Comparison of ENCODE assay signal across 9 cellular contexts in genomic region chr3:106130384-106131084, GRCh38.
DNase-seq lines count a peak whose midpoint lies in the region; ATAC-seq and TF ChIP-seq lines count a peak whose summit lies in the region.
"Had no signal": no experiment of that assay in that cellular context is flagged by ENCODE, and none has a peak within 500 bp of the region (broad histone marks: within the 10 kb centered on the region; RNA-seq: fewer than 3 reads in every experiment).

No MANE protein-coding gene starts in this region.

- peak; percentile 59 for ATAC-seq in GM23338
- peak; percentile 42; the same call in 1 of the 3 replicates for ATAC-seq in RWPE2 (ENCODE audit: low read depth)
- no peak for ATAC-seq in naive thymus-derived CD8-positive, alpha-beta T cell
- ATAC-seq: Panc1 had no signal

- H3K27me3 ChIP-seq in GM23338 (ENCODE audit: insufficient read depth) (no peaks in the 10 kb centered on the region), RWPE2 (ENCODE audit: insufficient read depth, poor library complexity, severe bottlenecking) (no peaks in the 10 kb centered on the region), fibroblast of lung (ENCODE audit: control insufficient read depth, insufficient read depth, low read length) (no peaks in the 10 kb centered on the region), ovary (no peaks in the 10 kb centered on the region)

- H2AFZ ChIP-seq in GM23338 (peak overlapping the region; percentile 85; the same call in 1 of the 2 replicates), fibroblast of lung (ENCODE audit: low read length) (no peak overlapping the region)

- H3K36me3 ChIP-seq in GM23338 (ENCODE audit: insufficient read depth) (no peaks in the 10 kb centered on the region), RWPE2 (ENCODE audit: low read depth) (no peaks in the 10 kb centered on the region), fibroblast of lung (ENCODE audit: control insufficient read depth, insufficient read depth, low read length) (no peaks in the 10 kb centered on the region), ovary (no peaks in the 10 kb centered on the region)

- H3F3A ChIP-seq in GM23338 (replicated peaks; ENCODE audit: low read depth) = no peaks in the 10 kb centered on the region

- H3K9ac ChIP-seq in fibroblast of lung (ENCODE audit: insufficient read depth, low read length) = no peak overlapping the region

- TF ChIP-seq POLR2A in ovary (IDR thresholded peaks at IDR 0.05) = no peak

- no peak for TF ChIP-seq EP300 in ovary (IDR thresholded peaks at IDR 0.05)

- H3K4me1 ChIP-seq in GM23338 (ENCODE audit: insufficient read depth) (peaks cover 4% of the 10 kb centered on the region; the same call in 1 of the 2 replicates), RWPE2 (ENCODE audit: insufficient read depth, poor library complexity, severe bottlenecking) (peaks cover 6% of the 10 kb centered on the region), fibroblast of lung (ENCODE audit: control insufficient read depth, extremely low read depth, insufficient read depth, low read length) (peaks cover 6% of the 10 kb centered on the region), ovary (ENCODE audit: insufficient read depth) (peaks cover 7% of the 10 kb centered on the region)

- H3K4me2 ChIP-seq in GM23338 = no peak overlapping the region
- peak overlapping the region; percentile 70 for H3K4me2 ChIP-seq in fibroblast of lung (ENCODE audit: extremely low read depth, insufficient read depth, low read length)

- no peak for TF ChIP-seq CTCF in GM23338 (conservative IDR thresholded peaks at IDR 0.05; ENCODE audit: low read depth in 2 of 2)
- no peak for TF ChIP-seq CTCF in RWPE2 (IDR thresholded peaks at IDR 0.05; ENCODE audit: poor library complexity, severe bottlenecking)
- no peak for TF ChIP-seq CTCF in fibroblast of lung (conservative IDR thresholded peaks at IDR 0.05 in 1 of 2, IDR thresholded peaks at IDR 0.05 in 1 of 2; ENCODE audit: low read depth in 1 of 2, low read length in 2 of 2)
- no peak for TF ChIP-seq CTCF in osteocyte (IDR thresholded peaks at IDR 0.05)
- TF ChIP-seq CTCF in ovary (IDR thresholded peaks at IDR 0.05) = no peak

- peak; percentile 3 for DNase-seq in GM23338 (ENCODE audit: low spot score)
- no peak for DNase-seq in RWPE2 (ENCODE audit: low spot score)
- DNase-seq in fibroblast of lung (ENCODE audit: low read depth in 2 of 2) = peak; percentile 80 to 93
- no peak for DNase-seq in osteocyte (ENCODE audit: extremely low spot score, unreplicated experiment)
- DNase-seq in naive thymus-derived CD8-positive, alpha-beta T cell = no peak
- no peak for DNase-seq in ovary
- no peak for DNase-seq in NCI-H1417 (lab: John Stamatoyannopoulos, UW)
- DNase-seq: activated effector memory CD4-positive, alpha-beta T cell treated with Interleukin-2 at 50 U/mL for 16 hours had no signal

- H3K36me3 Mint-ChIP-seq in GM23338 (ENCODE audit: low read depth) (peaks cover 4% of the 10 kb centered on the region; the same call in 1 of the 3 replicates), osteocyte (ENCODE audit: unreplicated experiment) (no peaks in the 10 kb centered on the region)
- no peaks in the 10 kb centered on the region for H3K36me3 Mint-ChIP-seq in naive thymus-derived CD8-positive, alpha-beta T cell

- intact Hi-C loops in ovary (cut with DNase I) = no loop called here

- H3K79me2 ChIP-seq in GM23338 (replicated peaks; ENCODE audit: insufficient read depth) = no peaks in the 10 kb centered on the region
- H3K79me2 ChIP-seq in fibroblast of lung (ENCODE audit: control insufficient read depth, insufficient read depth, low read length) = no peaks in the 10 kb centered on the region

- H3K9me3 ChIP-seq in RWPE2 (ENCODE audit: severe bottlenecking) (no peaks in the 10 kb centered on the region), fibroblast of lung (ENCODE audit: control insufficient read depth, insufficient read depth, low read depth, low read length) (no peaks in the 10 kb centered on the region), ovary (no peaks in the 10 kb centered on the region)

- peaks cover 3% of the 10 kb centered on the region for H3K27me3 Mint-ChIP-seq in GM23338 (ENCODE audit: insufficient read depth, low read depth, poor library complexity)
- H3K27me3 Mint-ChIP-seq in osteocyte (ENCODE audit: unreplicated experiment) = no peaks in the 10 kb centered on the region
- H3K27me3 Mint-ChIP-seq in naive thymus-derived CD8-positive, alpha-beta T cell = no peaks in the 10 kb centered on the region

- H3K4me3 Mint-ChIP-seq in GM23338 (no peak overlapping the region), osteocyte (ENCODE audit: unreplicated experiment) (peak overlapping the region; percentile 37)
- no peak overlapping the region for H3K4me3 Mint-ChIP-seq in naive thymus-derived CD8-positive, alpha-beta T cell

- no peak overlapping the region for H3K4me3 ChIP-seq in GM23338
- H3K4me3 ChIP-seq in RWPE2 (ENCODE audit: severe bottlenecking) = no peak overlapping the region
- no peak overlapping the region for H3K4me3 ChIP-seq in fibroblast of lung (replicated peaks in 1 of 4; ENCODE audit: control extremely low read depth in 1 of 4, insufficient read depth in 1 of 4, low read depth in 3 of 4, low read length in 4 of 4)
- H3K4me3 ChIP-seq in ovary = no peak overlapping the region

- H3K4me1 Mint-ChIP-seq in GM23338 (peaks cover 7% of the 10 kb centered on the region; the same call in 2 of the 3 replicates), osteocyte (ENCODE audit: unreplicated experiment) (peaks cover 53% of the 10 kb centered on the region)
- peaks cover 0 to 6% (median 3%) of the 10 kb centered on the region in 4 donors for H3K4me1 Mint-ChIP-seq in naive thymus-derived CD8-positive, alpha-beta T cell

- POLR2A ChIA-PET in naive thymus-derived CD8-positive, alpha-beta T cell (lab: Charles Lee) = no interaction called here

- H3K9me2 ChIP-seq in GM23338 (ENCODE audit: insufficient read depth) = peaks cover 6% of the 10 kb centered on the region; the same call in 1 of the 2 replicates

- H3K27ac Mint-ChIP-seq in GM23338 (peak overlapping the region; percentile 41; the same call in 1 of the 2 replicates), osteocyte (ENCODE audit: unreplicated experiment) (peak overlapping the region; percentile 84)
- H3K27ac Mint-ChIP-seq in naive thymus-derived CD8-positive, alpha-beta T cell = peak overlapping the region in 2 of 10 donors; percentile 21 to 32

- 3 to 13% (median 6%) methylated on average over 1 of the region's 1 CpG for WGBS in ovary, 3 donors

- no peak overlapping the region for H3K27ac ChIP-seq in GM23338 (ENCODE audit: low read depth)
- no peak overlapping the region for H3K27ac ChIP-seq in RWPE2 (ENCODE audit: poor library complexity, severe bottlenecking)
- H3K27ac ChIP-seq in fibroblast of lung (ENCODE audit: insufficient read depth, low read length) = no peak overlapping the region
- H3K27ac ChIP-seq in ovary = no peak overlapping the region

- H3K9me3 Mint-ChIP-seq in GM23338 = peaks cover 4% of the 10 kb centered on the region; the same call in 1 of the 3 replicates
- H3K9me3 Mint-ChIP-seq in osteocyte (ENCODE audit: unreplicated experiment) = no peaks in the 10 kb centered on the region
- H3K9me3 Mint-ChIP-seq in naive thymus-derived CD8-positive, alpha-beta T cell = no peaks in the 10 kb centered on the region

- H4K20me1 ChIP-seq in GM23338 (replicated peaks; ENCODE audit: insufficient read depth) (no peaks in the 10 kb centered on the region), fibroblast of lung (ENCODE audit: control insufficient read depth, extremely low read depth, insufficient read depth, low read length) (no peaks in the 10 kb centered on the region)

TF ChIP-seq in GM23338, 12 proteins besides CTCF, POLR2A, EP300 and RAD21:
- no peak for TF ChIP-seq ZNF331 (CRISPR knock-in tag; IDR thresholded peaks at IDR 0.05; ENCODE audit: low read depth)
- TF ChIP-seq NANOG (IDR thresholded peaks at IDR 0.05; ENCODE audit: borderline replicate concordance) = no peak

Comparison
In these comparisons a context has a peak if more than half of its experiments do, and no peak if none do; other contexts are left out.
1. ATAC-seq: peak in GM23338 (single experiment) and RWPE2 (single experiment); none in naive thymus-derived CD8-positive, alpha-beta T cell (0 of 2).
2. DNase-seq: peak in GM23338 (single experiment) and fibroblast of lung (2 of 2); none in RWPE2 (single experiment), osteocyte (single experiment), naive thymus-derived CD8-positive, alpha-beta T cell (0 of 10), ovary (0 of 5) and NCI-H1417 (0 of 3).